In genomic region chr12:113359939-113360748, GRCh38 we compare ENCODE assay signal across 9 cellular contexts. TPM values are rescaled to one million over a fixed set of nuclear protein-coding genes. Genes with fewer than 3 reads are reported as not detected.
DNase-seq lines count a peak whose midpoint lies in the region; ATAC-seq and TF ChIP-seq lines count a peak whose summit lies in the region.
"Had no signal": no experiment of that assay in that cellular context is flagged by ENCODE, and none has a peak within 500 bp of the region (broad histone marks: within the 10 kb centered on the region; RNA-seq: fewer than 3 reads in every experiment).

No MANE protein-coding gene starts in this region.

- H3K79me2 ChIP-seq in trophoblast cell (ENCODE audit: control insufficient read depth, insufficient read depth, low read length, poor library complexity): peaks cover 5% of the 10 kb centered on the region

- H3K4me3 ChIP-seq in choroid plexus epithelial cell (ENCODE audit: low read depth, low read length): peak overlapping the region; percentile 91
- H3K4me3 ChIP-seq in trophoblast cell (ENCODE audit: low read depth, low read length): no peak overlapping the region
- no peak overlapping the region for H3K4me3 ChIP-seq in SJCRH30

- no peak overlapping the region for H3K27ac ChIP-seq in trophoblast cell (ENCODE audit: low read depth, low read length)
- H3K27ac ChIP-seq in SJCRH30: no peak overlapping the region

- H2AK5ac ChIP-seq in trophoblast cell (ENCODE audit: low read length): no peak overlapping the region

- no peak overlapping the region for H2BK5ac ChIP-seq in trophoblast cell (ENCODE audit: low read depth, low read length, poor library complexity)

- no peak overlapping the region for H2BK12ac ChIP-seq in trophoblast cell (ENCODE audit: low read length)

- peaks cover 7 to 12% of the 10 kb centered on the region in 2 experiments for H3K4me1 ChIP-seq in trophoblast cell (ENCODE audit: control insufficient read depth in 1 of 2, insufficient read depth in 2 of 2, low read length in 2 of 2)
- H3K4me1 ChIP-seq in SJCRH30: no peaks in the 10 kb centered on the region

- no peak overlapping the region for H4K12ac ChIP-seq in trophoblast cell (ENCODE audit: low read depth, low read length)

- ATAC-seq in HG03460 (IDR thresholded peaks at IDR 0.05; ENCODE audit: unreplicated experiment) (no peak), GM18511 (IDR thresholded peaks at IDR 0.05; ENCODE audit: unreplicated experiment) (no peak)

- H2AFZ ChIP-seq in trophoblast cell (ENCODE audit: insufficient read depth, low read length, poor library complexity): no peak overlapping the region

- no peak overlapping the region for H4K8ac ChIP-seq in trophoblast cell (ENCODE audit: low read depth, low read length)

- WGBS in trophoblast cell (ENCODE audit: extremely low coverage, insufficient coverage, insufficient read length): no CpG with 5 or more reads among the region's 9 CpGs

- H3K9ac ChIP-seq in trophoblast cell (ENCODE audit: low read length): no peak overlapping the region

- H3K9me3 ChIP-seq in trophoblast cell (ENCODE audit: insufficient read depth, low read depth, low read length) (no peaks in the 10 kb centered on the region), SJCRH30 (replicated peaks) (no peaks in the 10 kb centered on the region)

- H3K18ac ChIP-seq in trophoblast cell (ENCODE audit: low read length): no peak overlapping the region

- peak overlapping the region; percentile 2 for H3K4me2 ChIP-seq in trophoblast cell (ENCODE audit: low read length)

- H3K4ac ChIP-seq in trophoblast cell (ENCODE audit: low read depth, low read length): no peak overlapping the region

- no peak overlapping the region for H3K14ac ChIP-seq in trophoblast cell (ENCODE audit: low read length)

- H3K79me1 ChIP-seq in trophoblast cell (ENCODE audit: low read length): peaks cover 6% of the 10 kb centered on the region

- no peak overlapping the region for H3K23ac ChIP-seq in trophoblast cell (ENCODE audit: low read length)

- DNase-seq in CMK (ENCODE audit: low read depth) (peak; percentile 11), MV-4-11 (lab: John Stamatoyannopoulos, UW) (peak; percentile 66), choroid plexus epithelial cell (ENCODE audit: low read depth) (no peak), trophoblast cell (peak in 1 of 2 donors; percentile 7), GDM1 (lab: John Stamatoyannopoulos, UW) (no peak), SJCRH30 (no peak)

- peak; percentile 28 for TF ChIP-seq CTCF in choroid plexus epithelial cell (conservative IDR thresholded peaks at IDR 0.05; ENCODE audit: low read depth, low read length)

- H3K27me3 ChIP-seq in trophoblast cell (ENCODE audit: insufficient read depth, low read length): no peaks in the 10 kb centered on the region
- H3K27me3 ChIP-seq in SJCRH30: 0 out of 2 replicates have a peak, but pooled peaks cover 3% of the 10 kb centered on the region

- no peak overlapping the region for H2BK120ac ChIP-seq in trophoblast cell (ENCODE audit: insufficient read depth, low read length, poor library complexity)

- no peak overlapping the region for H4K91ac ChIP-seq in trophoblast cell (ENCODE audit: low read depth, low read length)

- H3K36me3 ChIP-seq in trophoblast cell (ENCODE audit: control insufficient read depth in 1 of 2, insufficient read depth in 2 of 2, low read length in 2 of 2) (peaks cover 0 to 3% of the 10 kb centered on the region in 2 experiments), SJCRH30 (no peaks in the 10 kb centered on the region)

RNA-seq across cellular contexts. Expression of gene PLBD2, which starts 1.8 kb away (rescaled TPM):
- 43.9 and 46.8 TPM in 2 replicates for polyA plus RNA-seq in trophoblast cell (2013)
- total RNA-seq in SJCRH30 (2014; rRNA removed; shearing (Covaris generic)): 2.9 and 4.1 TPM in 2 replicates

RNA-seq across cellular contexts. Expression of gene SLC8B1, which starts 25.2 kb away (rescaled TPM):
- polyA plus RNA-seq in trophoblast cell (2013): 10.2 and 10.6 TPM in 2 replicates
- total RNA-seq in SJCRH30 (2014; rRNA removed; shearing (Covaris generic)): 8.1 and 9.6 TPM in 2 replicates

RNA-seq across cellular contexts. Expression of gene SDS, which starts 43.5 kb away (rescaled TPM):
- not detected in 2 replicates for polyA plus RNA-seq in trophoblast cell (2013)
- total RNA-seq in SJCRH30 (2014; rRNA removed; shearing (Covaris generic)): not detected in 2 replicates
- total RNA-seq: LHCN-M2 had no signal

Comparison
In these comparisons a context has a peak if more than half of its experiments do, and no peak if none do; other contexts are left out.
1. DNase-seq: peak in CMK (single experiment) and MV-4-11 (single experiment); none in choroid plexus epithelial cell (single experiment), GDM1 (single experiment) and SJCRH30 (0 of 2).